In genomic region chr10:125037145-125037544, GRCh38 we compare ENCODE assay signal across 12 cellular contexts.
DNase-seq lines count a peak whose midpoint lies in the region; ATAC-seq and TF ChIP-seq lines count a peak whose summit lies in the region.
"Had no signal": no experiment of that assay in that cellular context is flagged by ENCODE, and none has a peak within 500 bp of the region (broad histone marks: within the 10 kb centered on the region; RNA-seq: fewer than 3 reads in every experiment).

No MANE protein-coding gene starts in this region.

- CTCF ChIA-PET in RWPE1 (lab: Yijun Ruan, JAX), result interaction anchor here (0.5 to 1.8 kb wide), 4 partner anchors 8 to 181 kb away, joined by 3 to 5 read pairs (median 3); no protein-coding TSS in a partner anchor

- peak overlapping the region; percentile 18 for H4K8ac ChIP-seq in trophoblast cell (ENCODE audit: low read depth, low read length)

- H3K4ac ChIP-seq in trophoblast cell (ENCODE audit: low read depth, low read length), result no peak overlapping the region

- no peak overlapping the region for H3K14ac ChIP-seq in trophoblast cell (ENCODE audit: low read length)

- ATAC-seq in GM18907 (IDR thresholded peaks at IDR 0.05; ENCODE audit: unreplicated experiment), result no peak
- ATAC-seq: activated T-cell treated with anti-CD3 and anti-CD28 coated beads, Interleukin-2, amount 50 U/mL, for 4 hours had no signal

- H3K36me3 ChIP-seq in trophoblast cell (ENCODE audit: control insufficient read depth in 1 of 2, insufficient read depth in 2 of 2, low read length in 2 of 2), result peaks cover 12 to 15% of the 10 kb centered on the region in 2 experiments
- no peaks in the 10 kb centered on the region for H3K36me3 ChIP-seq in Karpas-422 (ENCODE audit: insufficient read depth, low read length)

- H2AK5ac ChIP-seq in trophoblast cell (ENCODE audit: low read length), result no peak overlapping the region

- no peak overlapping the region for H3K23ac ChIP-seq in trophoblast cell (ENCODE audit: low read length)

- H3K79me2 ChIP-seq in trophoblast cell (ENCODE audit: control insufficient read depth, insufficient read depth, low read length, poor library complexity) (peaks cover 6% of the 10 kb centered on the region), Karpas-422 (ENCODE audit: low read length) (no peaks in the 10 kb centered on the region)

- H3K79me1 ChIP-seq in trophoblast cell (ENCODE audit: low read length), result peaks cover 4% of the 10 kb centered on the region

- H3K18ac ChIP-seq in trophoblast cell (ENCODE audit: low read length), result no peak overlapping the region

- H2BK12ac ChIP-seq in trophoblast cell (ENCODE audit: low read length), result no peak overlapping the region

- no peak overlapping the region for H2BK120ac ChIP-seq in trophoblast cell (ENCODE audit: insufficient read depth, low read length, poor library complexity)

- H4K91ac ChIP-seq in trophoblast cell (ENCODE audit: low read depth, low read length), result no peak overlapping the region

- H2AFZ ChIP-seq in trophoblast cell (ENCODE audit: insufficient read depth, low read length, poor library complexity) (no peak overlapping the region), Karpas-422 (ENCODE audit: low read length) (no peak overlapping the region)

- in situ Hi-C loops in GM13977 (cut with MboI; ENCODE audit: low pct_unique_long_range_greater_than_20kb, low sequenced_read_pairs, unreplicated experiment), result no loop called here

- no peak for TF ChIP-seq CTCF in RWPE1 (conservative IDR thresholded peaks at IDR 0.05; ENCODE audit: low read depth)
- TF ChIP-seq CTCF in fibroblast of the aortic adventitia (IDR thresholded peaks at IDR 0.05; ENCODE audit: insufficient read depth, low read length), result no peak
- TF ChIP-seq CTCF in GM13977 (IDR thresholded peaks at IDR 0.05; ENCODE audit: extremely low read depth, insufficient read depth, missing control alignments), result no peak

- H3K27me3 ChIP-seq in trophoblast cell (ENCODE audit: insufficient read depth, low read length) (no peaks in the 10 kb centered on the region), Karpas-422 (ENCODE audit: low read length) (no peaks in the 10 kb centered on the region)
- H3K27me3 ChIP-seq: dorsolateral prefrontal cortex had no signal

- H3K27ac ChIP-seq in RWPE1 (peak overlapping the region; percentile 77), trophoblast cell (ENCODE audit: low read depth, low read length) (no peak overlapping the region), Karpas-422 (ENCODE audit: low read length) (no peak overlapping the region)
- H3K27ac ChIP-seq: dorsolateral prefrontal cortex had no signal

- H3K9ac ChIP-seq in trophoblast cell (ENCODE audit: low read length) (no peak overlapping the region), Karpas-422 (ENCODE audit: low read length) (no peak overlapping the region)

- H3K4me3 ChIP-seq in fibroblast of the aortic adventitia (ENCODE audit: low read depth, low read length) (no peak overlapping the region), trophoblast cell (ENCODE audit: low read depth, low read length) (no peak overlapping the region), Karpas-422 (ENCODE audit: low read length) (no peak overlapping the region)
- H3K4me3 ChIP-seq: dorsolateral prefrontal cortex had no signal

- H3K4me1 ChIP-seq in trophoblast cell (ENCODE audit: control insufficient read depth in 1 of 2, insufficient read depth in 2 of 2, low read length in 2 of 2), result peaks cover 11 to 27% of the 10 kb centered on the region in 2 experiments
- H3K4me1 ChIP-seq in Karpas-422 (ENCODE audit: low read length), result no peaks in the 10 kb centered on the region

- no peaks in the 10 kb centered on the region for H4K20me1 ChIP-seq in Karpas-422 (ENCODE audit: insufficient read depth, low read depth, low read length)

- no CpG with 5 or more reads among the region's 3 CpGs for WGBS in trophoblast cell (ENCODE audit: extremely low coverage, insufficient coverage, insufficient read length)

- no peak overlapping the region for H4K12ac ChIP-seq in trophoblast cell (ENCODE audit: low read depth, low read length)

- H2BK5ac ChIP-seq in trophoblast cell (ENCODE audit: low read depth, low read length, poor library complexity), result no peak overlapping the region

- POLR2A ChIA-PET in RWPE1 (lab: Yijun Ruan, JAX; ENCODE audit: low non-redundant PET), result no interaction called here

- no peaks in the 10 kb centered on the region for H3K9me2 ChIP-seq in Karpas-422 (replicated peaks; ENCODE audit: insufficient read depth, low read length)

- H3K4me2 ChIP-seq in trophoblast cell (ENCODE audit: low read length) (no peak overlapping the region), Karpas-422 (ENCODE audit: low read depth, low read length, poor library complexity, severe bottlenecking) (no peak overlapping the region)

- peak; percentile 81 for DNase-seq in H4 (ENCODE audit: low spot score)
- DNase-seq in RWPE1 (ENCODE audit: low spot score), result peak; percentile 97
- DNase-seq in fibroblast of the aortic adventitia (ENCODE audit: low read depth), result peak; percentile 67
- DNase-seq in trophoblast cell, result peak in 1 of 2 donors; percentile 50
- no peak for DNase-seq in GM13977 (ENCODE audit: low spot score)
- DNase-seq in Karpas-422, result no peak
- no peak for DNase-seq in NCI-H82 (lab: John Stamatoyannopoulos, UW)
- DNase-seq: activated T-cell treated with anti-CD3 and anti-CD28 coated beads, Interleukin-2, amount 50 U/mL, for 4 hours; dorsolateral prefrontal cortex; NCI-H1694; stimulated activated CD4-positive, alpha-beta T cell treated with anti-CD3 and anti-CD28 coated beads, Interleukin-1b, Interleukin-23, amount 100 ng/mL, for 48 hours had no signal

- no peaks in the 10 kb centered on the region for H3K9me3 ChIP-seq in trophoblast cell (ENCODE audit: insufficient read depth, low read depth, low read length)
- no peaks in the 10 kb centered on the region for H3K9me3 ChIP-seq in Karpas-422 (ENCODE audit: low read length)

Comparison
In these comparisons a context has a peak if more than half of its experiments do, and no peak if none do; other contexts are left out.
1. DNase-seq: peak in H4 (single experiment), RWPE1 (single experiment) and fibroblast of the aortic adventitia (single experiment); none in GM13977 (single experiment), Karpas-422 (single experiment) and NCI-H82 (single experiment).